ENCODE assay signal across 20 cellular contexts in genomic region chr6:56613247-56613851, GRCh38.
"Had no signal": no experiment of that assay in that cellular context is flagged by ENCODE, and none has a peak within 500 bp of the region (broad histone marks: within the 10 kb centered on the region; RNA-seq: fewer than 3 reads in every experiment).

No MANE protein-coding gene starts in this region.

- H3K4me3 ChIP-seq: colonic mucosa, pancreas, skin epidermis, testis, tibial nerve, upper lobe of right lung had no signal

- H3K27me3 Mint-ChIP-seq: naive B cell; progenitor cell of endocrine pancreas; stimulated activated naive B cell treated with anti-CD40 and anti-IgM and Interleukin-4, amounts not matched to agents 10 μg/mL and 1 μg/mL and 100 μg/mL, for 72 hours; stimulated activated naive CD8-positive, alpha-beta T cell treated with anti-CD3 and anti-CD28 coated beads, Interleukin-15, amount 100 ng/mL, for 72 hours had no signal

- H3K27ac Mint-ChIP-seq: naive B cell; nephron; progenitor cell of endocrine pancreas; stimulated activated naive B cell treated with anti-CD40 and anti-IgM and Interleukin-4, amounts not matched to agents 10 μg/mL and 1 μg/mL and 100 μg/mL, for 72 hours; stimulated activated naive CD8-positive, alpha-beta T cell treated with anti-CD3 and anti-CD28 coated beads, Interleukin-15, amount 100 ng/mL, for 72 hours had no signal

- H3K9me3 Mint-ChIP-seq: naive B cell; nephron; stimulated activated naive B cell treated with anti-CD40 and anti-IgM and Interleukin-4, amounts not matched to agents 10 μg/mL and 1 μg/mL and 100 μg/mL, for 72 hours; stimulated activated naive CD8-positive, alpha-beta T cell treated with anti-CD3 and anti-CD28 coated beads, Interleukin-15, amount 100 ng/mL, for 72 hours had no signal

- DNase-seq: colonic mucosa; dermis blood vessel endothelial cell; foreskin melanocyte; head of caudate nucleus; hypothalamus; mesendoderm; naive B cell; occipital lobe; pancreas; stimulated activated CD4-positive, alpha-beta T cell treated with anti-CD3 and anti-CD28 coated beads, Interleukin-2, amount 100 ng/mL, for 24 hours; stimulated activated CD4-positive, alpha-beta T cell treated with anti-CD3 and anti-CD28 coated beads, Interleukin-4, amount 100 ng/mL, for 4 hours; stimulated activated naive B cell treated with anti-CD40 and anti-IgM and Interleukin-4, amounts not matched to agents 10 μg/mL and 1 μg/mL and 100 μg/mL, for 72 hours; stimulated activated naive CD8-positive, alpha-beta T cell treated with anti-CD3 and anti-CD28 coated beads, Interleukin-15, amount 100 ng/mL, for 72 hours; testis; upper lobe of right lung had no signal

- H3K27ac ChIP-seq: colonic mucosa, pancreas, skin epidermis, testis, tibial nerve, upper lobe of right lung had no signal

- H3K36me3 Mint-ChIP-seq: naive B cell; stimulated activated naive B cell treated with anti-CD40 and anti-IgM and Interleukin-4, amounts not matched to agents 10 μg/mL and 1 μg/mL and 100 μg/mL, for 72 hours had no signal

- H3K4me1 Mint-ChIP-seq: naive B cell; nephron; stimulated activated naive B cell treated with anti-CD40 and anti-IgM and Interleukin-4, amounts not matched to agents 10 μg/mL and 1 μg/mL and 100 μg/mL, for 72 hours; stimulated activated naive CD8-positive, alpha-beta T cell treated with anti-CD3 and anti-CD28 coated beads, Interleukin-15, amount 100 ng/mL, for 72 hours had no signal

- H3K9me3 ChIP-seq: colonic mucosa, pancreas, testis, tibial nerve, upper lobe of right lung had no signal

- H3K27me3 ChIP-seq: colonic mucosa, pancreas, testis, tibial nerve, upper lobe of right lung had no signal

- H3K4me3 Mint-ChIP-seq: naive B cell; nephron; stimulated activated naive B cell treated with anti-CD40 and anti-IgM and Interleukin-4, amounts not matched to agents 10 μg/mL and 1 μg/mL and 100 μg/mL, for 72 hours; stimulated activated naive CD8-positive, alpha-beta T cell treated with anti-CD3 and anti-CD28 coated beads, Interleukin-15, amount 100 ng/mL, for 72 hours had no signal

- ATAC-seq: pancreas; sciatic nerve; stimulated activated naive B cell treated with anti-CD40 and anti-IgM and Interleukin-4, amounts not matched to agents 10 μg/mL and 1 μg/mL and 100 μg/mL, for 72 hours; stimulated activated naive CD8-positive, alpha-beta T cell treated with anti-CD3 and anti-CD28 coated beads, Interleukin-15, amount 100 ng/mL, for 72 hours; upper lobe of right lung had no signal

- H3K4me1 ChIP-seq: colonic mucosa, pancreas, testis, tibial nerve, upper lobe of right lung had no signal
